20 cellular contexts compared by ENCODE assay signal in genomic region chr16:88960516-88960915, GRCh38. TPM values are rescaled to one million over a fixed set of nuclear protein-coding genes. Genes with fewer than 3 reads are reported as not detected.
DNase-seq lines count a peak whose midpoint lies in the region; ATAC-seq and TF ChIP-seq lines count a peak whose summit lies in the region.
"Had no signal": no experiment of that assay in that cellular context is flagged by ENCODE, and none has a peak within 500 bp of the region (broad histone marks: within the 10 kb centered on the region; RNA-seq: fewer than 3 reads in every experiment).

No MANE protein-coding gene starts in this region.

- DNase-seq in NCI-H82 (lab: John Stamatoyannopoulos, UW) (peak; percentile 37), NCI-H82 treated with DMSO at 0.1 percent for 48 hours (lab: John Stamatoyannopoulos, UW; ENCODE audit: unreplicated experiment) (no peak), right cardiac atrium (peak in 2 of 3 donors; percentile 10 to 21), left cardiac atrium (no peak), SJCRH30 (no peak), neural progenitor cell (ENCODE audit: low spot score) (no peak), midbrain (lab: John Stamatoyannopoulos, UW) (no peak), Karpas-422 (no peak)
- DNase-seq: Calu3; CD4-positive, alpha-beta T cell; CD8-positive, alpha-beta memory T cell; DMS53; DND-41; GM23248; H7; HCEC 1CT had no signal

- H3K9ac ChIP-seq in neural progenitor cell (no peak overlapping the region), Karpas-422 (ENCODE audit: low read length) (no peak overlapping the region)
- H3K9ac ChIP-seq: BLaER1 treated with 17β-estradiol and CSF1 and Interleukin-3, amounts not matched to agents 10 nM and 100 nM; GM23248 had no signal

- no peak overlapping the region for H3K4me3 Mint-ChIP-seq in neural progenitor cell
- H3K4me3 Mint-ChIP-seq: B cell; CD4-positive, alpha-beta T cell; CD8-positive, alpha-beta memory T cell had no signal

- intact Hi-C loops in right cardiac atrium (cut with DNase I) (no loop called here), left cardiac atrium (cut with DNase I) (no loop called here)

- H3K9me3 ChIP-seq in right cardiac atrium (ENCODE audit: control insufficient read depth, low read length) = no peaks in the 10 kb centered on the region
- peaks cover 2% of the 10 kb centered on the region; the same call in 1 of the 2 replicates for H3K9me3 ChIP-seq in SJCRH30 (replicated peaks)
- no peaks in the 10 kb centered on the region for H3K9me3 ChIP-seq in neural progenitor cell (ENCODE audit: low read depth)
- no peaks in the 10 kb centered on the region for H3K9me3 ChIP-seq in Karpas-422 (ENCODE audit: low read length)

- WGBS in right cardiac atrium = 93% methylated on average over 3 of the region's 3 CpGs

- H3F3A ChIP-seq in neural progenitor cell (ENCODE audit: low read depth) = no peaks in the 10 kb centered on the region

- H3K27ac ChIP-seq in right cardiac atrium (ENCODE audit: low read length) = no peak overlapping the region
- peak overlapping the region; percentile 72 for H3K27ac ChIP-seq in SJCRH30
- no peak overlapping the region for H3K27ac ChIP-seq in neural progenitor cell
- H3K27ac ChIP-seq in Karpas-422 (ENCODE audit: low read length) = no peak overlapping the region
- H3K27ac ChIP-seq: 22Rv1; BLaER1 treated with 17β-estradiol and CSF1 and Interleukin-3, amounts not matched to agents 10 nM and 100 nM; GM23248 had no signal

- H3K4me1 Mint-ChIP-seq in neural progenitor cell = peaks cover 13% of the 10 kb centered on the region

- H3K4me3 ChIP-seq in right cardiac atrium (ENCODE audit: low read length) (no peak overlapping the region), SJCRH30 (no peak overlapping the region), neural progenitor cell (no peak overlapping the region), Karpas-422 (ENCODE audit: low read length) (no peak overlapping the region)
- H3K4me3 ChIP-seq: BLaER1 treated with 17β-estradiol and CSF1 and Interleukin-3, amounts not matched to agents 10 nM and 100 nM; GM23248 had no signal

- H3K79me2 ChIP-seq in neural progenitor cell (ENCODE audit: low read depth) (no peaks in the 10 kb centered on the region), Karpas-422 (ENCODE audit: low read length) (no peaks in the 10 kb centered on the region)

- H3K36me3 Mint-ChIP-seq in neural progenitor cell = no peaks in the 10 kb centered on the region

- H3K4me2 ChIP-seq in neural progenitor cell (no peak overlapping the region), Karpas-422 (ENCODE audit: low read depth, low read length, poor library complexity, severe bottlenecking) (no peak overlapping the region)

- peak overlapping the region; percentile 19 for H3K27ac Mint-ChIP-seq in neural progenitor cell
- H3K27ac Mint-ChIP-seq: CD4-positive, alpha-beta T cell had no signal

- no peak overlapping the region for H2AFZ ChIP-seq in neural progenitor cell (replicated peaks)
- no peak overlapping the region for H2AFZ ChIP-seq in Karpas-422 (ENCODE audit: low read length)
- H2AFZ ChIP-seq: GM23248 had no signal

- H3K4me1 ChIP-seq in right cardiac atrium (ENCODE audit: control insufficient read depth, insufficient read depth, low read length) (no peaks in the 10 kb centered on the region), SJCRH30 (peaks cover 5% of the 10 kb centered on the region), neural progenitor cell (peaks cover 2% of the 10 kb centered on the region), Karpas-422 (ENCODE audit: low read length) (no peaks in the 10 kb centered on the region)

- TF ChIP-seq CTCF in neural progenitor cell (IDR thresholded peaks at IDR 0.05) = no peak

- H4K20me1 ChIP-seq in neural progenitor cell (ENCODE audit: low read depth) (no peaks in the 10 kb centered on the region), Karpas-422 (ENCODE audit: insufficient read depth, low read depth, low read length) (no peaks in the 10 kb centered on the region)

- ATAC-seq in right cardiac atrium (no peak), left cardiac atrium (no peak)

- H3K36me3 ChIP-seq in SJCRH30 (peaks cover 12% of the 10 kb centered on the region), neural progenitor cell (no peaks in the 10 kb centered on the region), Karpas-422 (ENCODE audit: insufficient read depth, low read length) (no peaks in the 10 kb centered on the region)

- H3K9me2 ChIP-seq in Karpas-422 (replicated peaks; ENCODE audit: insufficient read depth, low read length) = no peaks in the 10 kb centered on the region

- H3K9me3 Mint-ChIP-seq in neural progenitor cell = peaks cover 18% of the 10 kb centered on the region
- H3K9me3 Mint-ChIP-seq: CD4-positive, alpha-beta T cell; CD8-positive, alpha-beta memory T cell had no signal

- no peaks in the 10 kb centered on the region for H3K27me3 ChIP-seq in right cardiac atrium (ENCODE audit: control insufficient read depth, insufficient read depth)
- no peaks in the 10 kb centered on the region for H3K27me3 ChIP-seq in SJCRH30
- no peaks in the 10 kb centered on the region for H3K27me3 ChIP-seq in neural progenitor cell
- no peaks in the 10 kb centered on the region for H3K27me3 ChIP-seq in Karpas-422 (ENCODE audit: low read length)

- peaks cover 14% of the 10 kb centered on the region for H3K27me3 Mint-ChIP-seq in neural progenitor cell (ENCODE audit: insufficient read depth, low read depth)
- H3K27me3 Mint-ChIP-seq: B cell had no signal

RNA-seq across cellular contexts. Expression of gene CBFA2T3, which starts 16.5 kb away (rescaled TPM):
- 1 to 10 TPM; 5.6 to 8.5 (median 6.9) TPM for total RNA-seq in right cardiac atrium
- polyA plus RNA-seq in right cardiac atrium = 7.3 TPM
- total RNA-seq in left cardiac atrium = 1 to 10 TPM; 6.5 to 6.6 TPM
- total RNA-seq in SJCRH30 (2014; rRNA removed; shearing (Covaris generic)) = 1.8 and 3.5 TPM in 2 replicates
- 0.15 and 0.22 TPM in 2 replicates for total RNA-seq in neural progenitor cell (ENCODE audit: low replicate concordance)
- total RNA-seq in Karpas-422 (2014; rRNA removed; shearing (Covaris generic); ENCODE audit: low replicate concordance) = not detected in 2 replicates
- total RNA-seq: Calu3, GM23248 had no signal
- polyA plus RNA-seq: AG04450; CD8-positive, alpha-beta memory T cell; GM23248 had no signal

Comparison
In these comparisons a context has a peak if more than half of its experiments do, and no peak if none do; other contexts are left out.
1. DNase-seq: peak in NCI-H82 (single experiment) and right cardiac atrium (2 of 3); none in NCI-H82 treated with DMSO at 0.1 percent for 48 hours (single experiment), left cardiac atrium (single experiment), SJCRH30 (0 of 2), neural progenitor cell (single experiment), midbrain (single experiment) and Karpas-422 (single experiment).